Comparison of ENCODE assay signal across 1 cellular context in the genomic region with DNA sequence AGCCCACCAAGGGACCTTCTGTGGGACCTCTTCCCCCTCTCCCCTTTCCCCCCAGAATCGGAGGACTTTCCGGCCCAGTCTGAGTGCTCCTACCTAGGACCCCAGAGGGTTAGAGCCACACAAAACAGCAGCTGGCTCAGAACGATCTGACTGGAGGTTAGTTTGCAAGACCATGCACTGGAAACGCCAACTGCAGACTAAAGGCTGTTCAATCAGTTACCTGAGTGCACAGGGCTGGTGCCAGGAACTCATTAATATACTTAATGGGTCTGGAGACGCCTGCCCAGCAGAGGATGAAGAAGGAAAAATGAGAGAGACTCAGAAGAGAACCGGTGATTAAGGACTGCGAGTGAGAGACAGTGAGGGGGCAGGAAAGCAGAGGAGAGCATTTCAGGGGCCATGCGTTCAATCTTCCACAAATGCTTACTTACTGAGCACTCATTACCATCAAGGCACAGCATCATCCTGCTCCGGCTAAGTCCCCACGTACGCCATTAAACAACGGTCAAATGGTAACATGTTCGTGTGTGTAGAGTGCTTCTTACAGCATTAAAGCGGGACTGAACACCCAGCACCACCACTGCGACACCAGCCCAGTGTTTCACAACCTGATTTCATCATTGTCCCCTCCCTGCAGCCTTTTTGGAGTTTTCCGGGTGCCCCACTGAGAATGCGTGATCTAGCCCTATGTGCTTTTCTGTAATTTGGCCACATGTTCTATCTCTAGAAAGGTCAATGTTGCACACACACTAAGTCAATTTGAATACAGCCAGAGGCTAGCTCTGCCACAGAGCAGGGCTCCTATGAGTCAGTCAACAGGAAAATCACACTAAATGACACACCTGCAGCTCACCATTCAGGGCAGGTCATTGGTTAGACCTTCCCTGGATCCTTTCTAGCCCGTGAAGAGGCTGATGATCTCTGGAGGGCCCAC.
TF ChIP-seq lines count a peak whose summit lies in the region.

No MANE protein-coding gene starts in this region.

TF ChIP-seq in GM23338, 12 proteins besides CTCF, POLR2A, EP300 and RAD21 (continued from another document):
- TF ChIP-seq NANOG (IDR thresholded peaks at IDR 0.05; ENCODE audit: borderline replicate concordance) (no peak), CREB1 (CRISPR knock-in tag; IDR thresholded peaks at IDR 0.05; ENCODE audit: low read depth) (no peak), STAT1 (IDR thresholded peaks at IDR 0.05; ENCODE audit: unreplicated experiment) (no peak), EZH2 (IDR thresholded peaks at IDR 0.05; ENCODE audit: low read depth, unreplicated experiment) (no peak), EZH2phosphoT487 (IDR thresholded peaks at IDR 0.05; ENCODE audit: unreplicated experiment) (no peak), ZNF331 (CRISPR knock-in tag; IDR thresholded peaks at IDR 0.05; ENCODE audit: low read depth) (no peak), POLR2AphosphoS5 (IDR thresholded peaks at IDR 0.05; ENCODE audit: low read depth) (no peak; the same call in 1 of the 2 replicates)
- TF ChIP-seq, protein P1, sequence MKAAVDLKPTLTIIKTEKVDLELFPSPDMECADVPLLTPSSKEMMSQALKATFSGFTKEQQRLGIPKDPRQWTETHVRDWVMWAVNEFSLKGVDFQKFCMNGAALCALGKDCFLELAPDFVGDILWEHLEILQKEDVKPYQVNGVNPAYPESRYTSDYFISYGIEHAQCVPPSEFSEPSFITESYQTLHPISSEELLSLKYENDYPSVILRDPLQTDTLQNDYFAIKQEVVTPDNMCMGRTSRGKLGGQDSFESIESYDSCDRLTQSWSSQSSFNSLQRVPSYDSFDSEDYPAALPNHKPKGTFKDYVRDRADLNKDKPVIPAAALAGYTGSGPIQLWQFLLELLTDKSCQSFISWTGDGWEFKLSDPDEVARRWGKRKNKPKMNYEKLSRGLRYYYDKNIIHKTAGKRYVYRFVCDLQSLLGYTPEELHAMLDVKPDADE (IDR thresholded peaks at IDR 0.05): no peak
- TF ChIP-seq, protein P2, sequence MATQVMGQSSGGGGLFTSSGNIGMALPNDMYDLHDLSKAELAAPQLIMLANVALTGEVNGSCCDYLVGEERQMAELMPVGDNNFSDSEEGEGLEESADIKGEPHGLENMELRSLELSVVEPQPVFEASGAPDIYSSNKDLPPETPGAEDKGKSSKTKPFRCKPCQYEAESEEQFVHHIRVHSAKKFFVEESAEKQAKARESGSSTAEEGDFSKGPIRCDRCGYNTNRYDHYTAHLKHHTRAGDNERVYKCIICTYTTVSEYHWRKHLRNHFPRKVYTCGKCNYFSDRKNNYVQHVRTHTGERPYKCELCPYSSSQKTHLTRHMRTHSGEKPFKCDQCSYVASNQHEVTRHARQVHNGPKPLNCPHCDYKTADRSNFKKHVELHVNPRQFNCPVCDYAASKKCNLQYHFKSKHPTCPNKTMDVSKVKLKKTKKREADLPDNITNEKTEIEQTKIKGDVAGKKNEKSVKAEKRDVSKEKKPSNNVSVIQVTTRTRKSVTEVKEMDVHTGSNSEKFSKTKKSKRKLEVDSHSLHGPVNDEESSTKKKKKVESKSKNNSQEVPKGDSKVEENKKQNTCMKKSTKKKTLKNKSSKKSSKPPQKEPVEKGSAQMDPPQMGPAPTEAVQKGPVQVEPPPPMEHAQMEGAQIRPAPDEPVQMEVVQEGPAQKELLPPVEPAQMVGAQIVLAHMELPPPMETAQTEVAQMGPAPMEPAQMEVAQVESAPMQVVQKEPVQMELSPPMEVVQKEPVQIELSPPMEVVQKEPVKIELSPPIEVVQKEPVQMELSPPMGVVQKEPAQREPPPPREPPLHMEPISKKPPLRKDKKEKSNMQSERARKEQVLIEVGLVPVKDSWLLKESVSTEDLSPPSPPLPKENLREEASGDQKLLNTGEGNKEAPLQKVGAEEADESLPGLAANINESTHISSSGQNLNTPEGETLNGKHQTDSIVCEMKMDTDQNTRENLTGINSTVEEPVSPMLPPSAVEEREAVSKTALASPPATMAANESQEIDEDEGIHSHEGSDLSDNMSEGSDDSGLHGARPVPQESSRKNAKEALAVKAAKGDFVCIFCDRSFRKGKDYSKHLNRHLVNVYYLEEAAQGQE (IDR thresholded peaks at IDR 0.05; ENCODE audit: unreplicated experiment): no peak
- TF ChIP-seq, protein P3, sequence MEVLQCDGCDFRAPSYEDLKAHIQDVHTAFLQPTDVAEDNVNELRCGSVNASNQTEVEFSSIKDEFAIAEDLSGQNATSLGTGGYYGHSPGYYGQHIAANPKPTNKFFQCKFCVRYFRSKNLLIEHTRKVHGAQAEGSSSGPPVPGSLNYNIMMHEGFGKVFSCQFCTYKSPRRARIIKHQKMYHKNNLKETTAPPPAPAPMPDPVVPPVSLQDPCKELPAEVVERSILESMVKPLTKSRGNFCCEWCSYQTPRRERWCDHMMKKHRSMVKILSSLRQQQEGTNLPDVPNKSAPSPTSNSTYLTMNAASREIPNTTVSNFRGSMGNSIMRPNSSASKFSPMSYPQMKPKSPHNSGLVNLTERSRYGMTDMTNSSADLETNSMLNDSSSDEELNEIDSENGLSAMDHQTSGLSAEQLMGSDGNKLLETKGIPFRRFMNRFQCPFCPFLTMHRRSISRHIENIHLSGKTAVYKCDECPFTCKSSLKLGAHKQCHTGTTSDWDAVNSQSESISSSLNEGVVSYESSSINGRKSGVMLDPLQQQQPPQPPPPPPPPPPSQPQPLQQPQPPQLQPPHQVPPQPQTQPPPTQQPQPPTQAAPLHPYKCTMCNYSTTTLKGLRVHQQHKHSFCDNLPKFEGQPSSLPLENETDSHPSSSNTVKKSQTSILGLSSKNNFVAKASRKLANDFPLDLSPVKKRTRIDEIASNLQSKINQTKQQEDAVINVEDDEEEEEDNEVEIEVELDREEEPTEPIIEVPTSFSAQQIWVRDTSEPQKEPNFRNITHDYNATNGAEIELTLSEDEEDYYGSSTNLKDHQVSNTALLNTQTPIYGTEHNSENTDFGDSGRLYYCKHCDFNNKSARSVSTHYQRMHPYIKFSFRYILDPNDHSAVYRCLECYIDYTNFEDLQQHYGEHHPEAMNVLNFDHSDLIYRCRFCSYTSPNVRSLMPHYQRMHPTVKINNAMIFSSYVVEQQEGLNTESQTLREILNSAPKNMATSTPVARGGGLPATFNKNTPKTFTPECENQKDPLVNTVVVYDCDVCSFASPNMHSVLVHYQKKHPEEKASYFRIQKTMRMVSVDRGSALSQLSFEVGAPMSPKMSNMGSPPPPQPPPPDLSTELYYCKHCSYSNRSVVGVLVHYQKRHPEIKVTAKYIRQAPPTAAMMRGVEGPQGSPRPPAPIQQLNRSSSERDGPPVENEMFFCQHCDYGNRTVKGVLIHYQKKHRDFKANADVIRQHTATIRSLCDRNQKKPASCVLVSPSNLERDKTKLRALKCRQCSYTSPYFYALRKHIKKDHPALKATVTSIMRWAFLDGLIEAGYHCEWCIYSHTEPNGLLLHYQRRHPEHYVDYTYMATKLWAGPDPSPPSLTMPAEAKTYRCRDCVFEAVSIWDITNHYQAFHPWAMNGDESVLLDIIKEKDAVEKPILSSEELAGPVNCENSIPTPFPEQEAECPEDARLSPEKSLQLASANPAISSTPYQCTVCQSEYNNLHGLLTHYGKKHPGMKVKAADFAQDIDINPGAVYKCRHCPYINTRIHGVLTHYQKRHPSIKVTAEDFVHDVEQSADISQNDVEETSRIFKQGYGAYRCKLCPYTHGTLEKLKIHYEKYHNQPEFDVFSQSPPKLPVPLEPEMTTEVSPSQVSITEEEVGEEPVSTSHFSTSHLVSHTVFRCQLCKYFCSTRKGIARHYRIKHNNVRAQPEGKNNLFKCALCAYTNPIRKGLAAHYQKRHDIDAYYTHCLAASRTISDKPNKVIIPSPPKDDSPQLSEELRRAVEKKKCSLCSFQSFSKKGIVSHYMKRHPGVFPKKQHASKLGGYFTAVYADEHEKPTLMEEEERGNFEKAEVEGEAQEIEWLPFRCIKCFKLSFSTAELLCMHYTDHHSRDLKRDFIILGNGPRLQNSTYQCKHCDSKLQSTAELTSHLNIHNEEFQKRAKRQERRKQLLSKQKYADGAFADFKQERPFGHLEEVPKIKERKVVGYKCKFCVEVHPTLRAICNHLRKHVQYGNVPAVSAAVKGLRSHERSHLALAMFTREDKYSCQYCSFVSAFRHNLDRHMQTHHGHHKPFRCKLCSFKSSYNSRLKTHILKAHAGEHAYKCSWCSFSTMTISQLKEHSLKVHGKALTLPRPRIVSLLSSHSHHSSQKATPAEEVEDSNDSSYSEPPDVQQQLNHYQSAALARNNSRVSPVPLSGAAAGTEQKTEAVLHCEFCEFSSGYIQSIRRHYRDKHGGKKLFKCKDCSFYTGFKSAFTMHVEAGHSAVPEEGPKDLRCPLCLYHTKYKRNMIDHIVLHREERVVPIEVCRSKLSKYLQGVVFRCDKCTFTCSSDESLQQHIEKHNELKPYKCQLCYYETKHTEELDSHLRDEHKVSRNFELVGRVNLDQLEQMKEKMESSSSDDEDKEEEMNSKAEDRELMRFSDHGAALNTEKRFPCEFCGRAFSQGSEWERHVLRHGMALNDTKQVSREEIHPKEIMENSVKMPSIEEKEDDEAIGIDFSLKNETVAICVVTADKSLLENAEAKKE (CRISPR knock-in tag; IDR thresholded peaks at IDR 0.05): no peak
